Comparison of ENCODE assay signal across 8 cellular contexts in genomic region chr12:62466596-62467411, GRCh38. TPM values are rescaled to one million over a fixed set of nuclear protein-coding genes. Genes with fewer than 3 reads are reported as not detected.
DNase-seq lines count a peak whose midpoint lies in the region; ATAC-seq and TF ChIP-seq lines count a peak whose summit lies in the region.

A gene with protein sequence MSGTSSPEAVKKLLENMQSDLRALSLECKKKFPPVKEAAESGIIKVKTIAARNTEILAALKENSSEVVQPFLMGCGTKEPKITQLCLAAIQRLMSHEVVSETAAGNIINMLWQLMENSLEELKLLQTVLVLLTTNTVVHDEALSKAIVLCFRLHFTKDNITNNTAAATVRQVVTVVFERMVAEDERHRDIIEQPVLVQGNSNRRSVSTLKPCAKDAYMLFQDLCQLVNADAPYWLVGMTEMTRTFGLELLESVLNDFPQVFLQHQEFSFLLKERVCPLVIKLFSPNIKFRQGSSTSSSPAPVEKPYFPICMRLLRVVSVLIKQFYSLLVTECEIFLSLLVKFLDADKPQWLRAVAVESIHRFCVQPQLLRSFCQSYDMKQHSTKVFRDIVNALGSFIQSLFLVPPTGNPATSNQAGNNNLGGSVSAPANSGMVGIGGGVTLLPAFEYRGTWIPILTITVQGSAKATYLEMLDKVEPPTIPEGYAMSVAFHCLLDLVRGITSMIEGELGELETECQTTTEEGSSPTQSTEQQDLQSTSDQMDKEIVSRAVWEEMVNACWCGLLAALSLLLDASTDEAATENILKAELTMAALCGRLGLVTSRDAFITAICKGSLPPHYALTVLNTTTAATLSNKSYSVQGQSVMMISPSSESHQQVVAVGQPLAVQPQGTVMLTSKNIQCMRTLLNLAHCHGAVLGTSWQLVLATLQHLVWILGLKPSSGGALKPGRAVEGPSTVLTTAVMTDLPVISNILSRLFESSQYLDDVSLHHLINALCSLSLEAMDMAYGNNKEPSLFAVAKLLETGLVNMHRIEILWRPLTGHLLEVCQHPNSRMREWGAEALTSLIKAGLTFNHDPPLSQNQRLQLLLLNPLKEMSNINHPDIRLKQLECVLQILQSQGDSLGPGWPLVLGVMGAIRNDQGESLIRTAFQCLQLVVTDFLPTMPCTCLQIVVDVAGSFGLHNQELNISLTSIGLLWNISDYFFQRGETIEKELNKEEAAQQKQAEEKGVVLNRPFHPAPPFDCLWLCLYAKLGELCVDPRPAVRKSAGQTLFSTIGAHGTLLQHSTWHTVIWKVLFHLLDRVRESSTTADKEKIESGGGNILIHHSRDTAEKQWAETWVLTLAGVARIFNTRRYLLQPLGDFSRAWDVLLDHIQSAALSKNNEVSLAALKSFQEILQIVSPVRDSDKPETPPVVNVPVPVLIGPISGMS (N-terminal part only) (plus strand): TSS chr12:62466826. CDS start chr12:62467208, 382 bp downstream.

- CTCF ChIA-PET in mammary epithelial cell (lab: Charles Lee; ENCODE audit: low non-redundant PET), result interaction anchor here (0.5 to 0.6 kb wide), 2 partner anchors 125 to 331 kb away, joined by 6 to 8 read pairs; no protein-coding TSS in a partner anchor

- TF ChIP-seq CTCF in WI38 (IDR thresholded peaks at IDR 0.05; ENCODE audit: low read depth, low read length), result no peak
- no peak for TF ChIP-seq CTCF in mammary epithelial cell (conservative IDR thresholded peaks at IDR 0.05 in 1 of 2, IDR thresholded peaks at IDR 0.05 in 1 of 2; ENCODE audit: extremely low read depth in 1 of 2, insufficient read depth in 1 of 2, low read depth in 1 of 2, low read length in 2 of 2)
- no peak for TF ChIP-seq CTCF in smooth muscle cell (IDR thresholded peaks at IDR 0.05; ENCODE audit: borderline replicate concordance, insufficient read depth, poor library complexity, severe bottlenecking)

- in situ Hi-C loops in ACHN (cut with HindIII; ENCODE audit: low pct_ligation_motif_present, low pct_unique_long_range_greater_than_20kb, low sequenced_read_pairs), result no loop called here
- in situ Hi-C loops in mammary epithelial cell (cut with MboI; ENCODE audit: low sequenced_read_pairs in 2 of 2), result no loop called here

- H3K27me3 ChIP-seq in mammary epithelial cell (ENCODE audit: insufficient read depth, low read length), result no peaks in the 10 kb centered on the region
- H3K27me3 ChIP-seq in smooth muscle cell (ENCODE audit: low read depth), result no peaks in the 10 kb centered on the region

- H3K4me1 ChIP-seq in mammary epithelial cell (ENCODE audit: insufficient read depth, low read length) (peaks cover 6% of the 10 kb centered on the region), smooth muscle cell (ENCODE audit: low read depth) (peaks cover 16% of the 10 kb centered on the region)

- H3K9ac ChIP-seq in mammary epithelial cell (ENCODE audit: insufficient read depth, low read length) (peak within 1 kb of the TSS; percentile 84), smooth muscle cell (ENCODE audit: low read depth) (peak within 1 kb of the TSS; percentile 95)

- intact Hi-C loops in mammary epithelial cell (cut with micrococcal nuclease), result no loop called here

- dilution Hi-C loops in mammary epithelial cell (cut with HindIII; ENCODE audit: low sequenced_read_pairs), result no loop called here

- H3K4me2 ChIP-seq in mammary epithelial cell (ENCODE audit: insufficient read depth, low read depth, low read length) (peak within 1 kb of the TSS; percentile 95), smooth muscle cell (peak within 1 kb of the TSS; percentile 89)

- no peaks in the 10 kb centered on the region for H3F3A ChIP-seq in smooth muscle cell (ENCODE audit: low read depth)

- H3K79me2 ChIP-seq in mammary epithelial cell (ENCODE audit: insufficient read depth, low read length) (peaks cover 52% of the 10 kb centered on the region), smooth muscle cell (ENCODE audit: low read depth) (peaks cover 52% of the 10 kb centered on the region)

- H3K9me3 ChIP-seq in mammary epithelial cell (replicated peaks; ENCODE audit: insufficient read depth, low read length) (no peaks in the 10 kb centered on the region), smooth muscle cell (replicated peaks; ENCODE audit: low read depth) (no peaks in the 10 kb centered on the region)

- H3K4me3 ChIP-seq in WI38 (ENCODE audit: low read depth, low read length) (peak within 1 kb of the TSS; percentile 86), mammary epithelial cell (replicated peaks in 1 of 3; ENCODE audit: insufficient read depth in 1 of 3, low read depth in 2 of 3, low read length in 3 of 3) (peak within 1 kb of the TSS; percentile 63 to 84 (median 81)), smooth muscle cell (peak within 1 kb of the TSS; percentile 87)

- H3K36me3 ChIP-seq in mammary epithelial cell (ENCODE audit: insufficient read depth, low read length) (no peaks in the 10 kb centered on the region), smooth muscle cell (ENCODE audit: low read depth) (no peaks in the 10 kb centered on the region)

- 0% methylated on average over 7 of the region's 61 CpGs for WGBS in mammary epithelial cell (ENCODE audit: low coverage, missing lambda C conversion rate)
- WGBS in smooth muscle cell (ENCODE audit: low lambda C conversion rate), result under 1% methylated on average over 60 of the region's 61 CpGs

- no TSS peak for BruUV-seq in mammary epithelial cell (replicated peaks; lab: Mats Ljungman, UMichigan)

- H4K20me1 ChIP-seq in mammary epithelial cell (ENCODE audit: insufficient read depth, low read length) (no peaks in the 10 kb centered on the region), smooth muscle cell (ENCODE audit: low read depth) (peaks cover 38% of the 10 kb centered on the region)

- H3K27ac ChIP-seq in mammary epithelial cell (ENCODE audit: insufficient read depth, low read depth, low read length) (peak within 1 kb of the TSS; percentile 77), smooth muscle cell (ENCODE audit: low read depth) (peak within 1 kb of the TSS; percentile 79)

- H2AFZ ChIP-seq in mammary epithelial cell (ENCODE audit: low read depth, low read length), result peak within 1 kb of the TSS; percentile 96
- peak within 1 kb of the TSS; percentile 100 for H2AFZ ChIP-seq in smooth muscle cell (ENCODE audit: low read depth)

- DNase-seq in ACHN (peak; percentile 95), NCI-H2227 (lab: John Stamatoyannopoulos, UW; ENCODE audit: unreplicated experiment) (peak; percentile 89), mammary epithelial cell (peak; percentile 85), iPS-NIHi7 (ENCODE audit: extremely low spot score) (peak; percentile 97), smooth muscle cell (lab: John Stamatoyannopoulos, UW; ENCODE audit: unreplicated experiment) (peak; percentile 57)

- peak; percentile 81 for ATAC-seq in GM18870 (IDR thresholded peaks at IDR 0.05; ENCODE audit: unreplicated experiment)
- peak; percentile 99 for ATAC-seq in HG03108 (IDR thresholded peaks at IDR 0.05; ENCODE audit: unreplicated experiment)

RNA-seq across cellular contexts. Expression of the gene that starts here (rescaled TPM):
- total RNA-seq in mammary epithelial cell (10 to 100 TPM; 39.5 to 45.1 TPM), smooth muscle cell (72.5 and 73.5 TPM in 2 replicates)
- polyA plus RNA-seq in mammary epithelial cell (2.7 TPM), smooth muscle cell (18.1 and 20.9 TPM in 2 replicates)
- polyA minus RNA-seq in mammary epithelial cell, result 23.6 TPM

Comparison
In these comparisons a context has a peak if more than half of its experiments do, and no peak if none do; other contexts are left out.
1. Peak in every context shown above with its lines: DNase-seq, ATAC-seq, H3K4me3 ChIP-seq and H3K27ac ChIP-seq.